Comparison of ENCODE assay signal across 1 cellular context in genomic region chr1:226912587-226913176, GRCh38.
TF ChIP-seq lines count a peak whose summit lies in the region.

No MANE protein-coding gene starts in this region.

TF ChIP-seq in H1, 55 proteins besides CTCF, POLR2A, EP300 and RAD21:
- TF ChIP-seq SP4 (IDR thresholded peaks at IDR 0.05; ENCODE audit: low read length) (no peak), BRCA1 (IDR thresholded peaks at IDR 0.05; ENCODE audit: low read depth, low read length) (no peak), SRF (IDR thresholded peaks at IDR 0.05; ENCODE audit: low read depth, low read length) (no peak), SP2 (IDR thresholded peaks at IDR 0.05; ENCODE audit: low read length) (no peak), CBX8 (IDR thresholded peaks at IDR 0.05; ENCODE audit: borderline replicate concordance, low read depth, low read length) (no peak), SUZ12 (IDR thresholded peaks at IDR 0.05; ENCODE audit: low read length) (no peak), TCF12 (IDR thresholded peaks at IDR 0.05; ENCODE audit: low read depth, low read length) (peak; percentile 93; the same call in 1 of the 2 replicates), CEBPB (IDR thresholded peaks at IDR 0.05; ENCODE audit: low read depth, low read length) (no peak), YY1 (IDR thresholded peaks at IDR 0.05; ENCODE audit: low read depth, low read length) (peak; percentile 50; the same call in 1 of the 2 replicates), NRF1 (IDR thresholded peaks at IDR 0.05; ENCODE audit: low read depth, low read length) (no peak), JUN (IDR thresholded peaks at IDR 0.05; ENCODE audit: low read depth, low read length) (no peak), MAX (IDR thresholded peaks at IDR 0.05) (peak; percentile 20; the same call in 1 of the 2 replicates), KDM1A (IDR thresholded peaks at IDR 0.05; ENCODE audit: borderline replicate concordance, low read length) (no peak), USF2 (IDR thresholded peaks at IDR 0.05; ENCODE audit: low read length) (no peak), CHD1 (IDR thresholded peaks at IDR 0.05; ENCODE audit: low read depth, low read length) (no peak), KDM4A (IDR thresholded peaks at IDR 0.05; ENCODE audit: low read depth, low read length, severe bottlenecking) (no peak), TEAD4 (IDR thresholded peaks at IDR 0.05; ENCODE audit: low read depth, low read length) (no peak)
